In genomic region chr12:93773122-93773871, GRCh38 we compare ENCODE assay signal across 12 cellular contexts.
A peak's percentile ranks its signal among the peaks of the same experiment; 100 is the strongest.
DNase-seq lines count a peak whose midpoint lies in the region; ATAC-seq and TF ChIP-seq lines count a peak whose summit lies in the region.
"Had no signal": no experiment of that assay in that cellular context is flagged by ENCODE, and none has a peak within 500 bp of the region (broad histone marks: within the 10 kb centered on the region; RNA-seq: fewer than 3 reads in every experiment).

No MANE protein-coding gene starts in this region.

- no peaks in the 10 kb centered on the region for H3K36me3 ChIP-seq in left lung
- H3K36me3 ChIP-seq in mucosa of descending colon (ENCODE audit: low read depth): no peaks in the 10 kb centered on the region
- H3K36me3 ChIP-seq: thyroid gland had no signal

- H3K4me3 ChIP-seq in AG10803 (ENCODE audit: low read length) (no peak overlapping the region), left lung (no peak overlapping the region), mucosa of descending colon (no peak overlapping the region)
- H3K4me3 ChIP-seq: thyroid gland had no signal

- ATAC-seq in left lung: peak; percentile 46
- no peak for ATAC-seq in mucosa of descending colon
- ATAC-seq: WTC11 had no signal

- intact Hi-C loops in left lung (cut with DNase I) (loop anchor here in 1 of 2 donors (10.0 kb wide), 1 partner anchor 202 kb away; no protein-coding TSS in a partner anchor), mucosa of descending colon (cut with DNase I, micrococcal nuclease) (no loop called here)

- TF ChIP-seq CTCF in AG10803 (conservative IDR thresholded peaks at IDR 0.05; ENCODE audit: low read length) (no peak), left lung (IDR thresholded peaks at IDR 0.05) (no peak), mucosa of descending colon (IDR thresholded peaks at IDR 0.05) (no peak)

- H3K4me1 ChIP-seq in left lung (peaks cover 9 to 38% of the 10 kb centered on the region in 2 donors), mucosa of descending colon (ENCODE audit: low read depth) (no peaks in the 10 kb centered on the region)

- DNase-seq in AG10803 (ENCODE audit: low read depth) (peak; percentile 58), Kasumi-1 (lab: John Stamatoyannopoulos, UW) (peak; percentile 24 to 48), activated T-cell treated with anti-CD3 and anti-CD28 coated beads for 48 hours (ENCODE audit: low read depth) (peak; percentile 36), left lung (no peak), SHP77 (lab: John Stamatoyannopoulos, UW) (no peak), NCI-H1048 (lab: John Stamatoyannopoulos, UW) (no peak), NCI-H2029 (lab: John Stamatoyannopoulos, UW) (no peak), mucosa of descending colon (no peak)
- DNase-seq: DMS53, NCI-H1092 treated with DMSO at 0.1 percent for 48 hours, thyroid gland had no signal

- no peak overlapping the region for H3K27ac ChIP-seq in left lung
- H3K27ac ChIP-seq: thyroid gland had no signal

- H3K9me3 ChIP-seq in left lung (no peaks in the 10 kb centered on the region), mucosa of descending colon (no peaks in the 10 kb centered on the region)
- H3K9me3 ChIP-seq: thyroid gland had no signal

- H3K27me3 ChIP-seq in left lung: no peaks in the 10 kb centered on the region
- H3K27me3 ChIP-seq: thyroid gland had no signal

Comparison
In these comparisons a context has a peak if more than half of its experiments do, and no peak if none do; other contexts are left out.
1. DNase-seq: peak in AG10803 (single experiment), Kasumi-1 (2 of 2) and activated T-cell treated with anti-CD3 and anti-CD28 coated beads for 48 hours (single experiment); none in left lung (0 of 2), SHP77 (0 of 2), NCI-H1048 (single experiment), NCI-H2029 (single experiment) and mucosa of descending colon (0 of 3).